8 cellular contexts compared by ENCODE assay signal in the genomic region with DNA sequence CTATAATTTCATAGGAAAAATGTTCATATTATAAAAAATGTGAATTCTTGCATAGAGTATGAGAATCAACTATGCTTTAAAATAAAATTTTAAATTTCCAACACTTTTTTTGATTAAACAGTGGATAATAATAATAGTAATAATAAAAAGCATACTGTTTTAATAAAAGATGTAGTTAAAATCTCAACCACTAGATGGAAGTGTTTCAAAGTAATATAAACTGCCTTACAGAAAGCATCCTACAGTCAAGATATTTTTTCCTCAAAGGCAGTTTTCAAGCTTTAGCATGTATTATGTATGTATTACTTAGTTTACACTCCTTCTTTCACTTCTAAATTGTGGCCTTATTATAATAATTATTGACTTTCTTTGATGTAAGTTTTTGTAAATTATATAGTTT.
DNase-seq lines count a peak whose midpoint lies in the region; ATAC-seq and TF ChIP-seq lines count a peak whose summit lies in the region.

No MANE protein-coding gene starts in this region.

- TF ChIP-seq POLR2A in upper lobe of left lung (IDR thresholded peaks at IDR 0.05) = no peak

- H3K4me1 ChIP-seq in fibroblast of lung (ENCODE audit: control insufficient read depth, extremely low read depth, insufficient read depth, low read length) (no peaks in the 10 kb centered on the region), upper lobe of left lung (no peaks in the 10 kb centered on the region)

- no peaks in the 10 kb centered on the region for H3K79me2 ChIP-seq in fibroblast of lung (ENCODE audit: control insufficient read depth, insufficient read depth, low read length)

- H4K20me1 ChIP-seq in fibroblast of lung (ENCODE audit: control insufficient read depth, extremely low read depth, insufficient read depth, low read length) = no peaks in the 10 kb centered on the region

- DNase-seq in AG08396 (ENCODE audit: low spot score) (peak; percentile 2), NCI-H82 treated with DMSO at 0.1 percent for 48 hours (lab: John Stamatoyannopoulos, UW; ENCODE audit: unreplicated experiment) (peak; percentile 2), fibroblast of lung (ENCODE audit: low read depth in 2 of 2) (peak; percentile 1 to 27), DMS79 (lab: John Stamatoyannopoulos, UW) (no peak), hypothalamus (lab: John Stamatoyannopoulos, UW) (no peak), T1000 (lab: John Stamatoyannopoulos, UW) (no peak), upper lobe of left lung (no peak)

- no peaks in the 10 kb centered on the region for H3K9me3 ChIP-seq in fibroblast of lung (ENCODE audit: control insufficient read depth, insufficient read depth, low read depth, low read length)
- H3K9me3 ChIP-seq in upper lobe of left lung = no peaks in the 10 kb centered on the region

- H2AFZ ChIP-seq in fibroblast of lung (ENCODE audit: low read length) = no peak overlapping the region

- peak; percentile 63 for ATAC-seq in GM19351 (IDR thresholded peaks at IDR 0.05; ENCODE audit: unreplicated experiment)
- ATAC-seq in upper lobe of left lung (ENCODE audit: low FRiP score in 2 of 2) = no peak

- H3K4me3 ChIP-seq in fibroblast of lung (replicated peaks in 1 of 4; ENCODE audit: control extremely low read depth in 1 of 4, insufficient read depth in 1 of 4, low read depth in 3 of 4, low read length in 4 of 4) = no peak overlapping the region
- no peak overlapping the region for H3K4me3 ChIP-seq in upper lobe of left lung

- no peak overlapping the region for H3K4me2 ChIP-seq in fibroblast of lung (ENCODE audit: extremely low read depth, insufficient read depth, low read length)

- H3K27me3 ChIP-seq in fibroblast of lung (ENCODE audit: control insufficient read depth, insufficient read depth, low read length) (no peaks in the 10 kb centered on the region), upper lobe of left lung (no peaks in the 10 kb centered on the region)

- no peak overlapping the region for H3K9ac ChIP-seq in fibroblast of lung (ENCODE audit: insufficient read depth, low read length)

- peak in 1 of 2 donors; percentile 29 for TF ChIP-seq CTCF in fibroblast of lung (conservative IDR thresholded peaks at IDR 0.05 in 1 of 2, IDR thresholded peaks at IDR 0.05 in 1 of 2; ENCODE audit: low read depth in 1 of 2, low read length in 2 of 2)
- peak in 1 of 6 experiments; percentile 16 for TF ChIP-seq CTCF in upper lobe of left lung (IDR thresholded peaks at IDR 0.05)

- H3K27ac ChIP-seq in fibroblast of lung (ENCODE audit: insufficient read depth, low read length) (no peak overlapping the region), upper lobe of left lung (no peak overlapping the region)

- no peaks in the 10 kb centered on the region for H3K36me3 ChIP-seq in fibroblast of lung (ENCODE audit: control insufficient read depth, insufficient read depth, low read length)
- H3K36me3 ChIP-seq in upper lobe of left lung = no peaks in the 10 kb centered on the region

- no peak for TF ChIP-seq EP300 in upper lobe of left lung (IDR thresholded peaks at IDR 0.05)

Comparison
In these comparisons a context has a peak if more than half of its experiments do, and no peak if none do; other contexts are left out.
1. DNase-seq: peak in AG08396 (single experiment), NCI-H82 treated with DMSO at 0.1 percent for 48 hours (single experiment) and fibroblast of lung (2 of 2); none in DMS79 (single experiment), hypothalamus (0 of 51), T1000 (single experiment) and upper lobe of left lung (0 of 2).